Comparison of ENCODE assay signal across 9 cellular contexts in genomic region chr3:33658971-33659848, GRCh38. TPM values are rescaled to one million over a fixed set of nuclear protein-coding genes. Genes with fewer than 3 reads are reported as not detected.
A peak's percentile ranks its signal among the peaks of the same experiment; 100 is the strongest.
DNase-seq lines count a peak whose midpoint lies in the region; ATAC-seq and TF ChIP-seq lines count a peak whose summit lies in the region.
"Had no signal": no experiment of that assay in that cellular context is flagged by ENCODE, and none has a peak within 500 bp of the region (broad histone marks: within the 10 kb centered on the region; RNA-seq: fewer than 3 reads in every experiment).

No MANE protein-coding gene starts in this region.

- peaks cover 22% of the 10 kb centered on the region for H3K4me1 ChIP-seq in body of pancreas

- intact Hi-C loops in body of pancreas (cut with DNase I): no loop called here
- intact Hi-C loops in posterior cingulate gyrus (cut with DNase I): loop anchor here (5.0 kb wide), 1 partner anchor 58 kb away; the partner anchor contains the start of gene CLASP2

- peak; percentile 85 for DNase-seq in EH (ENCODE audit: low read depth)
- DNase-seq in NCI-H82 treated with DMSO at 0.1 percent for 48 hours (lab: John Stamatoyannopoulos, UW; ENCODE audit: unreplicated experiment): peak; percentile 77
- DNase-seq in body of pancreas: peak; percentile 60 to 79 (median 68)
- DNase-seq in hepatic stellate cell (ENCODE audit: low spot score): peak; percentile 47
- DNase-seq in posterior cingulate gyrus: peak; percentile 85 to 99 (median 90)
- no peak for DNase-seq in RKO (ENCODE audit: low spot score)

- ATAC-seq in GM21381 (IDR thresholded peaks at IDR 0.05; ENCODE audit: unreplicated experiment) (peak; percentile 90), HG03571 (IDR thresholded peaks at IDR 0.05; ENCODE audit: unreplicated experiment) (peak; percentile 87), body of pancreas (peak; percentile 93)

- 3 to 10% methylated on average over 16 of the region's 16 CpGs for WGBS in body of pancreas, 2 donors

- no peaks in the 10 kb centered on the region for H3K36me3 ChIP-seq in body of pancreas (replicated peaks in 1 of 2; ENCODE audit: insufficient read depth in 1 of 2, low read depth in 2 of 2)

- H3K9me3 ChIP-seq in body of pancreas: no peaks in the 10 kb centered on the region

- TF ChIP-seq POLR2A in body of pancreas (IDR thresholded peaks at IDR 0.05): peak in 2 of 3 donors; percentile 28 to 35

- peak overlapping the region; percentile 20 to 78 (median 70) for H3K27ac ChIP-seq in body of pancreas
- H3K27ac ChIP-seq: epithelial cell of prostate had no signal

- no peaks in the 10 kb centered on the region for H3K27me3 ChIP-seq in body of pancreas

- peak overlapping the region in 1 of 2 donors; percentile 0 for H3K4me3 ChIP-seq in body of pancreas

- no peak for TF ChIP-seq CTCF in body of pancreas (IDR thresholded peaks at IDR 0.05)

RNA-seq across cellular contexts. Expression of gene CLASP2, which starts 58.8 kb away (rescaled TPM):
- 10 to 100 TPM; 34.8 to 47.8 TPM for total RNA-seq in body of pancreas
